In the genomic region with DNA sequence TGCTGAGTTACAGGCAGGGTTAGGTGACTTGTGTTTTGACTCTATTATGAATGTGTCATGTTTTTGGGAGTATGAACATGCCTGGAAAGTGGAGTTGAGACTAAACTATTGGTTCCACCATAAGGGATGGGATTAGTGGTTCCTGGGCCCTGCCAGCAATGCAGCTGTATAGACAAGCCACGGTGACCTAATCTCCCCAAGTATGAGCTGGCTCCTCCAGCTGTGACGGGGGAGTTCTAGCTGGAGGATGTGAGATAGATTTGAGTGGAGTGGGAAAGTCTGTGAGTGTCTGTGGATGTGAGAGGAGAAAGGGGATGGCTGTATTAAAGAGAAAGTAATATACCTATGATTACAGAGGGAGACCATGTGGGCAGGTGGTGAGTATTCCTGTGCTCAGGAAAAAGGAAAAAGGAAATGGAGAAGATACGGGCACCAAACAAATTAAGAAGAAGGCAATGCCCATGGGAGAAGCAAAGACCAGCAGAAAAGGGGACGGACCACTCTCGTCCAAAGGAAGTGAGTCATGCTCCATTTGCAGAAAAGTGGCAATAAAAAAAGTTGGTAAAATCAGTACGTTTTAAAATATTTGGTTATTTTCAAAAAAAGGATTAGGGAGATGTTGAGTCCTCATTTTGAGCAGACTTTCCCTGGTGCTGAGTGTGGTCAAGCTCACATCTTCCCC, we compare ENCODE assay signal across 2 cellular contexts.
TF ChIP-seq lines count a peak whose summit lies in the region.

No MANE protein-coding gene starts in this region.

TF ChIP-seq in SK-N-SH, 30 proteins besides CTCF, POLR2A, EP300 and RAD21 (continued from another document):
- TF ChIP-seq, protein P1, sequence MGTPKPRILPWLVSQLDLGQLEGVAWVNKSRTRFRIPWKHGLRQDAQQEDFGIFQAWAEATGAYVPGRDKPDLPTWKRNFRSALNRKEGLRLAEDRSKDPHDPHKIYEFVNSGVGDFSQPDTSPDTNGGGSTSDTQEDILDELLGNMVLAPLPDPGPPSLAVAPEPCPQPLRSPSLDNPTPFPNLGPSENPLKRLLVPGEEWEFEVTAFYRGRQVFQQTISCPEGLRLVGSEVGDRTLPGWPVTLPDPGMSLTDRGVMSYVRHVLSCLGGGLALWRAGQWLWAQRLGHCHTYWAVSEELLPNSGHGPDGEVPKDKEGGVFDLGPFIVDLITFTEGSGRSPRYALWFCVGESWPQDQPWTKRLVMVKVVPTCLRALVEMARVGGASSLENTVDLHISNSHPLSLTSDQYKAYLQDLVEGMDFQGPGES (IDR thresholded peaks at IDR 0.05; ENCODE audit: low read depth, low read length), result no peak
- TF ChIP-seq FOXJ3 (CRISPR knock-in tag; IDR thresholded peaks at IDR 0.05), result no peak
- TF ChIP-seq SIN3A (IDR thresholded peaks at IDR 0.05; ENCODE audit: borderline replicate concordance, low read depth, low read length), result no peak
- no peak for TF ChIP-seq MEF2A (IDR thresholded peaks at IDR 0.05; ENCODE audit: borderline replicate concordance, low read depth)
- TF ChIP-seq, protein P2, sequence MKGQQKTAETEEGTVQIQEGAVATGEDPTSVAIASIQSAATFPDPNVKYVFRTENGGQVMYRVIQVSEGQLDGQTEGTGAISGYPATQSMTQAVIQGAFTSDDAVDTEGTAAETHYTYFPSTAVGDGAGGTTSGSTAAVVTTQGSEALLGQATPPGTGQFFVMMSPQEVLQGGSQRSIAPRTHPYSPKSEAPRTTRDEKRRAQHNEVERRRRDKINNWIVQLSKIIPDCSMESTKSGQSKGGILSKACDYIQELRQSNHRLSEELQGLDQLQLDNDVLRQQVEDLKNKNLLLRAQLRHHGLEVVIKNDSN (IDR thresholded peaks at IDR 0.05; ENCODE audit: borderline replicate concordance, low read depth), result no peak
- no peak for TF ChIP-seq RXRA (IDR thresholded peaks at IDR 0.05; ENCODE audit: borderline replicate concordance, low read depth)
- no peak for TF ChIP-seq NRF1 (IDR thresholded peaks at IDR 0.05; ENCODE audit: low read depth, low read length)
- TF ChIP-seq FOSL2 (IDR thresholded peaks at IDR 0.05; ENCODE audit: borderline replicate concordance, low read depth), result no peak
- TF ChIP-seq, protein P3, sequence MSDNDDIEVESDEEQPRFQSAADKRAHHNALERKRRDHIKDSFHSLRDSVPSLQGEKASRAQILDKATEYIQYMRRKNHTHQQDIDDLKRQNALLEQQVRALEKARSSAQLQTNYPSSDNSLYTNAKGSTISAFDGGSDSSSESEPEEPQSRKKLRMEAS (IDR thresholded peaks at IDR 0.05; ENCODE audit: low read depth), result no peak
- no peak for TF ChIP-seq GATA2 (CRISPR knock-in tag; IDR thresholded peaks at IDR 0.05)
- no peak for TF ChIP-seq TAF1 (IDR thresholded peaks at IDR 0.05; ENCODE audit: borderline replicate concordance, low read depth, low read length)
- TF ChIP-seq RCOR1 (IDR thresholded peaks at IDR 0.05; ENCODE audit: low read length), result no peak
- no peak for TF ChIP-seq REST (IDR thresholded peaks at IDR 0.05; ENCODE audit: low read depth, low read length)
- TF ChIP-seq TCF12 (IDR thresholded peaks at IDR 0.05), result no peak
- TF ChIP-seq, protein P4, sequence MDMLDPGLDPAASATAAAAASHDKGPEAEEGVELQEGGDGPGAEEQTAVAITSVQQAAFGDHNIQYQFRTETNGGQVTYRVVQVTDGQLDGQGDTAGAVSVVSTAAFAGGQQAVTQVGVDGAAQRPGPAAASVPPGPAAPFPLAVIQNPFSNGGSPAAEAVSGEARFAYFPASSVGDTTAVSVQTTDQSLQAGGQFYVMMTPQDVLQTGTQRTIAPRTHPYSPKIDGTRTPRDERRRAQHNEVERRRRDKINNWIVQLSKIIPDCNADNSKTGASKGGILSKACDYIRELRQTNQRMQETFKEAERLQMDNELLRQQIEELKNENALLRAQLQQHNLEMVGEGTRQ (IDR thresholded peaks at IDR 0.05; ENCODE audit: borderline replicate concordance, low read depth, low read length), result no peak
- no peak for TF ChIP-seq ELF1 (IDR thresholded peaks at IDR 0.05)
- no peak for TF ChIP-seq EZH2phosphoT487 (IDR thresholded peaks at IDR 0.05; ENCODE audit: borderline replicate concordance, low read depth)

TF ChIP-seq in SK-N-SH treated with all-trans-retinoic acid at 6 μM for 48 hours, 23 proteins besides CTCF, POLR2A, EP300 and RAD21 (continued from another document):
- TF ChIP-seq, protein P5, sequence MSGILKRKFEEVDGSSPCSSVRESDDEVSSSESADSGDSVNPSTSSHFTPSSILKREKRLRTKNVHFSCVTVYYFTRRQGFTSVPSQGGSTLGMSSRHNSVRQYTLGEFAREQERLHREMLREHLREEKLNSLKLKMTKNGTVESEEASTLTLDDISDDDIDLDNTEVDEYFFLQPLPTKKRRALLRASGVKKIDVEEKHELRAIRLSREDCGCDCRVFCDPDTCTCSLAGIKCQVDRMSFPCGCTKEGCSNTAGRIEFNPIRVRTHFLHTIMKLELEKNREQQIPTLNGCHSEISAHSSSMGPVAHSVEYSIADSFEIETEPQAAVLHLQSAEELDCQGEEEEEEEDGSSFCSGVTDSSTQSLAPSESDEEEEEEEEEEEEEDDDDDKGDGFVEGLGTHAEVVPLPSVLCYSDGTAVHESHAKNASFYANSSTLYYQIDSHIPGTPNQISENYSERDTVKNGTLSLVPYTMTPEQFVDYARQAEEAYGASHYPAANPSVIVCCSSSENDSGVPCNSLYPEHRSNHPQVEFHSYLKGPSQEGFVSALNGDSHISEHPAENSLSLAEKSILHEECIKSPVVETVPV (CRISPR knock-in tag; IDR thresholded peaks at IDR 0.05), result no peak
- TF ChIP-seq OSR1 (CRISPR knock-in tag; IDR thresholded peaks at IDR 0.05) (no peak), ZNF565 (CRISPR knock-in tag; conservative IDR thresholded peaks at IDR 0.05; ENCODE audit: low read depth) (no peak)
